ENCODE assay signal across 13 cellular contexts in the genomic region with DNA sequence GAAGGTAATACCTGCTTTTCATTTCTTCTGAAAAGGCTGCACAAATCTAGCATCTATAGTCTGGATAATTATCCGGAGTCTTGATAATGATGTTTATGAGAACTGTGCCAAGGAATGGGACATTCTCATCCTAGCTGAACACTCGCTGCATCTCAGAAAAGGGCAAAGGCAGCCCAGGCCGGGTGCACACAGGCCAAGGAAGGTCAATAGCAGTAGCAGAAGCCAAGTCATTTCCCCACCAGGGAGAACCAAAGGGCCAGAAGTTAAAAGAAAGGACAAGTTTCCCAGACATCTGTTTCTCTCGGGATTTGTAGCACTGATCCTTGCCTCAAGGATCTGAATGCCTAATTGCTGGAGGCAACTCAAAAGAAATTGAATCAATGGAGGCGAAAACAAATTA.
A peak's percentile ranks its signal among the peaks of the same experiment; 100 is the strongest.
DNase-seq lines count a peak whose midpoint lies in the region; ATAC-seq and TF ChIP-seq lines count a peak whose summit lies in the region.
"Had no signal": no experiment of that assay in that cellular context is flagged by ENCODE, and none has a peak within 500 bp of the region (broad histone marks: within the 10 kb centered on the region; RNA-seq: fewer than 3 reads in every experiment).

No MANE protein-coding gene starts in this region.

- peak; percentile 10 for TF ChIP-seq CTCF in fibroblast of villous mesenchyme (IDR thresholded peaks at IDR 0.05; ENCODE audit: insufficient read depth, low read depth, low read length)

- H3K27ac Mint-ChIP-seq in stimulated activated memory B cell treated with anti-CD40 and anti-IgM and Interleukin-4, amounts not matched to agents 10 μg/mL and 1 μg/mL and 100 μg/mL, for 72 hours, result peak overlapping the region; percentile 57
- H3K27ac Mint-ChIP-seq in stimulated activated effector memory CD8-positive, alpha-beta T cell treated with anti-CD3 and anti-CD28 coated beads, Interleukin-12 subunit alpha, Interleukin-12 subunit beta, amount 100 ng/mL, for 72 hours, result no peak overlapping the region
- H3K27ac Mint-ChIP-seq: HFFc6 had no signal

- no peak overlapping the region for H3K4me3 ChIP-seq in fibroblast of villous mesenchyme (ENCODE audit: low read depth, low read length)

- ATAC-seq in left ventricle myocardium superior (peak; percentile 84), GM18909 (IDR thresholded peaks at IDR 0.05; ENCODE audit: poor library complexity, unreplicated experiment) (no peak)
- ATAC-seq in stimulated activated memory B cell treated with anti-CD40 and anti-IgM and Interleukin-4, amounts not matched to agents 10 μg/mL and 1 μg/mL and 100 μg/mL, for 72 hours, result no peak
- ATAC-seq in stimulated activated effector memory CD8-positive, alpha-beta T cell treated with anti-CD3 and anti-CD28 coated beads, Interleukin-12 subunit alpha, Interleukin-12 subunit beta, amount 100 ng/mL, for 72 hours, result no peak

- H3K4me3 Mint-ChIP-seq in stimulated activated memory B cell treated with anti-CD40 and anti-IgM and Interleukin-4, amounts not matched to agents 10 μg/mL and 1 μg/mL and 100 μg/mL, for 72 hours, result no peak overlapping the region
- no peak overlapping the region for H3K4me3 Mint-ChIP-seq in stimulated activated effector memory CD8-positive, alpha-beta T cell treated with anti-CD3 and anti-CD28 coated beads, Interleukin-12 subunit alpha, Interleukin-12 subunit beta, amount 100 ng/mL, for 72 hours
- H3K4me3 Mint-ChIP-seq: CD8-positive, alpha-beta memory T cell; HFFc6 had no signal

- DNase-seq in NCI-H524 (lab: John Stamatoyannopoulos, UW) (peak; percentile 14 to 68), NCI-H524 treated with DMSO at 0.1 percent for 48 hours (lab: John Stamatoyannopoulos, UW) (no peak), fibroblast of villous mesenchyme (ENCODE audit: low read depth) (no peak), left ventricle myocardium superior (peak; percentile 41)
- no peak for DNase-seq in stimulated activated effector memory CD8-positive, alpha-beta T cell treated with anti-CD3 and anti-CD28 coated beads, Interleukin-12 subunit alpha, Interleukin-12 subunit beta, amount 100 ng/mL, for 72 hours (ENCODE audit: low spot score in 2 of 2)
- DNase-seq: Caco-2; CD8-positive, alpha-beta memory T cell; DND-41; GDM1; HCEC 1CT; HFFc6 had no signal

- peaks cover 6% of the 10 kb centered on the region for H3K4me1 Mint-ChIP-seq in stimulated activated memory B cell treated with anti-CD40 and anti-IgM and Interleukin-4, amounts not matched to agents 10 μg/mL and 1 μg/mL and 100 μg/mL, for 72 hours
- no peaks in the 10 kb centered on the region for H3K4me1 Mint-ChIP-seq in stimulated activated effector memory CD8-positive, alpha-beta T cell treated with anti-CD3 and anti-CD28 coated beads, Interleukin-12 subunit alpha, Interleukin-12 subunit beta, amount 100 ng/mL, for 72 hours
- H3K4me1 Mint-ChIP-seq: CD8-positive, alpha-beta memory T cell had no signal

- H3K36me3 Mint-ChIP-seq in stimulated activated memory B cell treated with anti-CD40 and anti-IgM and Interleukin-4, amounts not matched to agents 10 μg/mL and 1 μg/mL and 100 μg/mL, for 72 hours, result no peaks in the 10 kb centered on the region
- H3K36me3 Mint-ChIP-seq in stimulated activated effector memory CD8-positive, alpha-beta T cell treated with anti-CD3 and anti-CD28 coated beads, Interleukin-12 subunit alpha, Interleukin-12 subunit beta, amount 100 ng/mL, for 72 hours, result no peaks in the 10 kb centered on the region

- no peaks in the 10 kb centered on the region for H3K9me3 Mint-ChIP-seq in stimulated activated memory B cell treated with anti-CD40 and anti-IgM and Interleukin-4, amounts not matched to agents 10 μg/mL and 1 μg/mL and 100 μg/mL, for 72 hours
- no peaks in the 10 kb centered on the region for H3K9me3 Mint-ChIP-seq in stimulated activated effector memory CD8-positive, alpha-beta T cell treated with anti-CD3 and anti-CD28 coated beads, Interleukin-12 subunit alpha, Interleukin-12 subunit beta, amount 100 ng/mL, for 72 hours
- H3K9me3 Mint-ChIP-seq: CD8-positive, alpha-beta memory T cell had no signal

- no peaks in the 10 kb centered on the region for H3K27me3 Mint-ChIP-seq in stimulated activated memory B cell treated with anti-CD40 and anti-IgM and Interleukin-4, amounts not matched to agents 10 μg/mL and 1 μg/mL and 100 μg/mL, for 72 hours
- H3K27me3 Mint-ChIP-seq: CD8-positive, alpha-beta memory T cell had no signal

- intact Hi-C loops in left ventricle myocardium superior (cut with micrococcal nuclease), result no loop called here

Comparison
In these comparisons a context has a peak if more than half of its experiments do, and no peak if none do; other contexts are left out.
1. DNase-seq: peak in NCI-H524 (2 of 2) and left ventricle myocardium superior (single experiment); none in NCI-H524 treated with DMSO at 0.1 percent for 48 hours (single experiment), fibroblast of villous mesenchyme (single experiment) and stimulated activated effector memory CD8-positive, alpha-beta T cell treated with anti-CD3 and anti-CD28 coated beads, Interleukin-12 subunit alpha, Interleukin-12 subunit beta, amount 100 ng/mL, for 72 hours (0 of 2).